ENCODE assay signal across 19 cellular contexts in genomic region chr4:143397335-143397734, GRCh38.
DNase-seq lines count a peak whose midpoint lies in the region; ATAC-seq and TF ChIP-seq lines count a peak whose summit lies in the region.
"Had no signal": no experiment of that assay in that cellular context is flagged by ENCODE, and none has a peak within 500 bp of the region (broad histone marks: within the 10 kb centered on the region; RNA-seq: fewer than 3 reads in every experiment).

No MANE protein-coding gene starts in this region.

- peak; percentile 58 for DNase-seq in EL
- DNase-seq in esophagus muscularis mucosa (ENCODE audit: extremely low spot score), result no peak
- no peak for DNase-seq in psoas muscle
- no peak for DNase-seq in HEK293T (ENCODE audit: extremely low spot score)
- no peak for DNase-seq in natural killer cell
- no peak for DNase-seq in hepatocyte (ENCODE audit: low spot score)
- DNase-seq in SKM-1 treated with dmso at 0.1 percent for 144 hours (lab: John Stamatoyannopoulos, UW; ENCODE audit: unreplicated experiment), result no peak
- DNase-seq: activated CD8-positive, alpha-beta memory T cell treated with anti-CD3 and anti-CD28 coated beads for 24 hours; activated T-cell treated with anti-CD3 and anti-CD28 coated beads, Interleukin-2, amount 50 U/mL, for 48 hours; CD4-positive, alpha-beta T cell; H9; MG63; NCI-H2171 treated with DMSO at 0.1 percent for 48 hours; PC-9; T1000 had no signal

- ATAC-seq in SK-N-SH treated with all-trans-retinoic acid at 6 μM for 48 hours (peak; percentile 49), psoas muscle (no peak), natural killer cell (no peak)
- ATAC-seq: activated naive CD4-positive, alpha-beta T cell treated with anti-CD3 and anti-CD28 coated beads, Interleukin-2, amount 50 U/mL, for 72 hours had no signal

- H3K27ac ChIP-seq in esophagus muscularis mucosa (replicated peaks in 1 of 4), result peak overlapping the region; percentile 4 to 41 (median 30)
- H3K27ac ChIP-seq in psoas muscle, result peak overlapping the region; percentile 94
- no peak overlapping the region for H3K27ac ChIP-seq in hepatocyte
- H3K27ac ChIP-seq: PC-9, SJSA1 had no signal

- TF ChIP-seq POLR2A in esophagus muscularis mucosa (IDR thresholded peaks at IDR 0.05; ENCODE audit: low read depth), result no peak

- peaks cover 0 to 9% of the 10 kb centered on the region in 2 donors for H3K27me3 Mint-ChIP-seq in natural killer cell (ENCODE audit: low read depth in 2 of 2)

- no peaks in the 10 kb centered on the region for H3K9me2 ChIP-seq in hepatocyte (replicated peaks; ENCODE audit: insufficient read depth)

- H3K4me1 Mint-ChIP-seq in natural killer cell, result peaks cover 6 to 9% of the 10 kb centered on the region in 2 donors

- no peak overlapping the region for H3K4me3 Mint-ChIP-seq in natural killer cell
- H3K4me3 Mint-ChIP-seq: CD4-positive, alpha-beta T cell; H9; neural crest cell had no signal

- H3K4me3 ChIP-seq in esophagus muscularis mucosa, result no peak overlapping the region
- no peak overlapping the region for H3K4me3 ChIP-seq in psoas muscle
- no peak overlapping the region for H3K4me3 ChIP-seq in hepatocyte
- H3K4me3 ChIP-seq: MG63, PC-9, SJSA1 had no signal

- TF ChIP-seq EP300 in esophagus muscularis mucosa (IDR thresholded peaks at IDR 0.05), result no peak

- no peaks in the 10 kb centered on the region for H4K20me1 ChIP-seq in hepatocyte (ENCODE audit: insufficient read depth, poor library complexity, severe bottlenecking)

- H3K9me3 ChIP-seq in esophagus muscularis mucosa (no peaks in the 10 kb centered on the region), psoas muscle (no peaks in the 10 kb centered on the region), hepatocyte (ENCODE audit: low read depth) (no peaks in the 10 kb centered on the region)
- H3K9me3 ChIP-seq: MG63, SJSA1 had no signal

- H3K36me3 ChIP-seq in esophagus muscularis mucosa (no peaks in the 10 kb centered on the region), psoas muscle (ENCODE audit: insufficient read depth in 1 of 2, low read depth in 1 of 2) (no peaks in the 10 kb centered on the region), hepatocyte (replicated peaks; ENCODE audit: insufficient read depth, low read depth) (no peaks in the 10 kb centered on the region)
- H3K36me3 ChIP-seq: MG63, SJSA1 had no signal

- no peaks in the 10 kb centered on the region for H3K36me3 Mint-ChIP-seq in natural killer cell
- H3K36me3 Mint-ChIP-seq: activated naive CD4-positive, alpha-beta T cell treated with anti-CD3 and anti-CD28 coated beads, Interleukin-2, amount 50 U/mL, for 72 hours had no signal

- intact Hi-C loops in esophagus muscularis mucosa (cut with DNase I), result no loop called here
- intact Hi-C loops in psoas muscle (cut with DNase I), result no loop called here
- intact Hi-C loops in natural killer cell (cut with micrococcal nuclease), result no loop called here

- POLR2A ChIA-PET in HEK293T (lab: Yijun Ruan, JAX), result interaction anchor here (0.9 to 1.7 kb wide), 2 partner anchors 7 to 61 kb away, joined by 4 to 6 read pairs; partner anchors contain the start of gene GAB1

- no peaks in the 10 kb centered on the region for H3K9me3 Mint-ChIP-seq in natural killer cell
- H3K9me3 Mint-ChIP-seq: CD4-positive, alpha-beta T cell; H9; neural crest cell had no signal

- H2AFZ ChIP-seq in hepatocyte, result no peak overlapping the region
- H2AFZ ChIP-seq: PC-9 had no signal

- H3K27me3 ChIP-seq in esophagus muscularis mucosa, result no peaks in the 10 kb centered on the region
- H3K27me3 ChIP-seq in psoas muscle (ENCODE audit: insufficient read depth in 3 of 3, low read length in 2 of 3), result no peaks in the 10 kb centered on the region
- H3K27me3 ChIP-seq in hepatocyte, result no peaks in the 10 kb centered on the region
- H3K27me3 ChIP-seq: MG63, SJSA1 had no signal

- TF ChIP-seq CTCF in esophagus muscularis mucosa (IDR thresholded peaks at IDR 0.05), result no peak
- no peak for TF ChIP-seq CTCF in psoas muscle (IDR thresholded peaks at IDR 0.05)
- no peak for TF ChIP-seq CTCF in natural killer cell (IDR thresholded peaks at IDR 0.05)
- no peak for TF ChIP-seq CTCF in hepatocyte (IDR thresholded peaks at IDR 0.05; ENCODE audit: poor library complexity)

- peaks cover 71 to 96% (median 74%) of the 10 kb centered on the region in 4 donors for H3K4me1 ChIP-seq in esophagus muscularis mucosa
- peaks cover 73% of the 10 kb centered on the region for H3K4me1 ChIP-seq in psoas muscle
- peaks cover 3% of the 10 kb centered on the region for H3K4me1 ChIP-seq in hepatocyte (ENCODE audit: insufficient read depth)
- H3K4me1 ChIP-seq: SJSA1 had no signal

- CTCF ChIA-PET in HEK293T (lab: Yijun Ruan, JAX), result interaction anchor here (0.6 to 2.3 kb wide), 4 partner anchors 14 to 189 kb away, joined by 3 to 6 read pairs (median 4); no protein-coding TSS in a partner anchor

- WGBS in esophagus muscularis mucosa, result 21% methylated on average over 1 of the region's 1 CpG
- 0 to 9% (median 7%) methylated on average over 1 of the region's 1 CpG for WGBS in psoas muscle, 3 donors
- WGBS in hepatocyte (ENCODE audit: low lambda C conversion rate, missing lambda C conversion rate), result 65% methylated on average over 1 of the region's 1 CpG

- H3K79me2 ChIP-seq in hepatocyte, result peaks cover 93% of the 10 kb centered on the region

- H3K27ac Mint-ChIP-seq in natural killer cell, result no peak overlapping the region
- H3K27ac Mint-ChIP-seq: activated naive CD4-positive, alpha-beta T cell treated with anti-CD3 and anti-CD28 coated beads, Interleukin-2, amount 50 U/mL, for 72 hours; CD4-positive, alpha-beta T cell; H9 had no signal

- no peak overlapping the region for H3K4me2 ChIP-seq in hepatocyte
- H3K4me2 ChIP-seq: PC-9 had no signal

TF ChIP-seq in SK-N-SH treated with all-trans-retinoic acid at 6 μM for 48 hours, 23 proteins besides CTCF, POLR2A, EP300 and RAD21:
- TF ChIP-seq ISL1 (CRISPR knock-in tag; IDR thresholded peaks at IDR 0.05), result peak; percentile 92
- peak; percentile 71; the same call in 1 of the 2 replicates for TF ChIP-seq CREB5 (CRISPR knock-in tag; IDR thresholded peaks at IDR 0.05; ENCODE audit: low read depth)
- TF ChIP-seq ZFP3 (CRISPR knock-in tag; IDR thresholded peaks at IDR 0.05), result no peak
- TF ChIP-seq ZNF8 (CRISPR knock-in tag; IDR thresholded peaks at IDR 0.05), result no peak

TF ChIP-seq in HEK293T, 16 proteins besides CTCF, POLR2A, EP300 and RAD21:
- TF ChIP-seq PKNOX1 (IDR thresholded peaks at IDR 0.05), result no peak
- no peak for TF ChIP-seq L3MBTL2 (conservative IDR thresholded peaks at IDR 0.05)
- no peak for TF ChIP-seq ZNF384 (IDR thresholded peaks at IDR 0.05)
- no peak for TF ChIP-seq BHLHE40 (IDR thresholded peaks at IDR 0.05; ENCODE audit: borderline replicate concordance)
- no peak for TF ChIP-seq ELF4 (IDR thresholded peaks at IDR 0.05)
- TF ChIP-seq FOXM1 (IDR thresholded peaks at IDR 0.05; ENCODE audit: borderline replicate concordance), result no peak
- no peak for TF ChIP-seq LEF1 (IDR thresholded peaks at IDR 0.05; ENCODE audit: borderline replicate concordance)
- no peak for TF ChIP-seq CTBP1 (IDR thresholded peaks at IDR 0.05; ENCODE audit: borderline replicate concordance)
- TF ChIP-seq HDGF (IDR thresholded peaks at IDR 0.05; ENCODE audit: borderline replicate concordance), result no peak
- TF ChIP-seq ARNT (IDR thresholded peaks at IDR 0.05), result no peak
- TF ChIP-seq FOXK2 (IDR thresholded peaks at IDR 0.05), result no peak
- no peak for TF ChIP-seq TARDBP (IDR thresholded peaks at IDR 0.05)
- TF ChIP-seq FOXA1 (IDR thresholded peaks at IDR 0.05), result no peak
- no peak for TF ChIP-seq SP1 (IDR thresholded peaks at IDR 0.05)
- no peak for TF ChIP-seq SUZ12 (IDR thresholded peaks at IDR 0.05)
- TF ChIP-seq NFRKB (IDR thresholded peaks at IDR 0.05), result no peak
TF ChIP-seq in HEK293T: peak in this region for 0.
